8 cellular contexts compared by ENCODE assay signal in the genomic region with DNA sequence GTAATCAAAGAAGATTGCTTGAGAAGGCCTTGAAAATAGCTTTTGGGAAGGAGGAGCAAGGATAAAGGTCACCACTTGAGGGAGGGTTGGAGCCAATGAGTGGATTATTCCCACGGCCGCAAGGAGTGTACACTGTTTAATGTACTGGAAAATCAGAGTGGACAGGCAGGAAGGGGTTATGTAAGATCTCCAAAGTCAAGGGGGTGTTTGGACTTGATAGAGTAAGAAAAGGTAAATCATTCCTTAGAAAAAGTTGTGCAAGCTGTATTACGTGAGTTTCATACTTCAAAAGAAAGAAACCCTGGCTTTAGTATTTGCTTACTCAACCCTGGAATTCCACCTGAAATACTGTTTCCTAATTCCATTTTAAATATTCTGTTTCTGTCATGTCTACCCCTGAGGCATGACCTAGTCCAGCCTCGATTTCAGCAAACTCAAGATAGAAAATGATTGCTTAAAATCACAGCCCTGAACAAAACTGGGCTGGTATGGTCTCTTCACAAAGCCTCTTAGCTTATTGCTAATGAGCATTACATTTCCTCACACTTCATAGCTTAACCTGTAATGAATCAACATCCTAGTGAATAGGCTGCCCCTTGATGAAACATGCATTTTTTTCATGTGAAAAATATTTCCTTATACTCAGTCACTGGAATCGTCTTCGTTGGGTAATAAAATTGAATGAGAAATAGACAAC. TPM values are rescaled to one million over a fixed set of nuclear protein-coding genes. Genes with fewer than 3 reads are reported as not detected.
DNase-seq lines count a peak whose midpoint lies in the region; ATAC-seq lines count a peak whose summit lies in the region.

No MANE protein-coding gene starts in this region.

- H3K36me3 Mint-ChIP-seq in central memory CD8-positive, alpha-beta T cell (ENCODE audit: insufficient read depth), result peaks cover 6% of the 10 kb centered on the region

- DNase-seq in EL (peak; percentile 38), MG63 (no peak), A172 (ENCODE audit: low spot score) (no peak), NCI-H446 treated with DMSO at 0.1 percent for 48 hours (lab: John Stamatoyannopoulos, UW) (no peak)
- DNase-seq in central memory CD8-positive, alpha-beta T cell (ENCODE audit: low spot score in 2 of 2), result no peak
- no peak for DNase-seq in activated CD4-positive, CD25-positive, alpha-beta regulatory T cell treated with anti-CD3 and anti-CD28 coated beads, Interleukin-2, amount 50 U/mL, for 72 hours

- no peaks in the 10 kb centered on the region for H3K36me3 ChIP-seq in MG63

- peak overlapping the region; percentile 87 for H3K4me3 Mint-ChIP-seq in central memory CD8-positive, alpha-beta T cell

- peaks cover 56% of the 10 kb centered on the region for H3K4me1 Mint-ChIP-seq in central memory CD8-positive, alpha-beta T cell

- no peak for ATAC-seq in central memory CD8-positive, alpha-beta T cell (replicated peaks; ENCODE audit: extremely low read depth, poor library complexity, severe bottlenecking)
- no peak for ATAC-seq in HG03039 (IDR thresholded peaks at IDR 0.05; ENCODE audit: unreplicated experiment)

- H3K4me3 ChIP-seq in MG63, result peak overlapping the region; percentile 52; the same call in 1 of the 2 replicates
- H3K4me3 ChIP-seq in mononuclear cell (ENCODE audit: low read length), result peak overlapping the region; percentile 54

- H3K9me3 Mint-ChIP-seq in central memory CD8-positive, alpha-beta T cell, result no peaks in the 10 kb centered on the region

- H3K9me3 ChIP-seq in MG63, result no peaks in the 10 kb centered on the region
- no peaks in the 10 kb centered on the region for H3K9me3 ChIP-seq in mononuclear cell (ENCODE audit: low read depth, low read length)

- no peaks in the 10 kb centered on the region for H3K27me3 Mint-ChIP-seq in central memory CD8-positive, alpha-beta T cell

- H3K4me1 ChIP-seq in mononuclear cell (ENCODE audit: insufficient read depth, low read length), result peaks cover 24% of the 10 kb centered on the region

- H3K27me3 ChIP-seq in MG63, result no peaks in the 10 kb centered on the region
- no peaks in the 10 kb centered on the region for H3K27me3 ChIP-seq in mononuclear cell (ENCODE audit: insufficient read depth, low read length)

- peak overlapping the region; percentile 80 for H3K27ac Mint-ChIP-seq in central memory CD8-positive, alpha-beta T cell (ENCODE audit: low read depth)

RNA-seq across cellular contexts. Expression of gene MREG, which starts 1.1 kb away (rescaled TPM):
- 2.1 and 4.7 TPM in 2 replicates for total RNA-seq in MG63 (2014; rRNA removed; shearing (Covaris generic); ENCODE audit: low replicate concordance)
- total RNA-seq in mononuclear cell, result 1.9 TPM
- 8.9 and 14.1 TPM in 2 replicates for total RNA-seq in A172 (2014; rRNA removed; shearing (Covaris generic))
